ENCODE assay signal across 15 cellular contexts in genomic region chr20:40314278-40314677, GRCh38.
DNase-seq lines count a peak whose midpoint lies in the region; ATAC-seq, FAIRE-seq and TF ChIP-seq lines count a peak whose summit lies in the region.
"Had no signal": no experiment of that assay in that cellular context is flagged by ENCODE, and none has a peak within 500 bp of the region (broad histone marks: within the 10 kb centered on the region; RNA-seq: fewer than 3 reads in every experiment).

No MANE protein-coding gene starts in this region.

- H3K27me3 ChIP-seq in endothelial cell of umbilical vein (ENCODE audit: control insufficient read depth in 2 of 2, insufficient read depth in 2 of 2, low read length in 2 of 2) (no peaks in the 10 kb centered on the region), mesenchymal stem cell (ENCODE audit: control insufficient read depth in 1 of 2, insufficient read depth in 1 of 2, low read length in 2 of 2) (peaks cover 0 to 29% of the 10 kb centered on the region in 2 experiments), suprapubic skin (no peaks in the 10 kb centered on the region)
- H3K27me3 ChIP-seq: BLaER1 had no signal

- H3K4me3 Mint-ChIP-seq in activated T-helper 1 cell treated with anti-CD3 and anti-CD28 coated beads, Interleukin-12 subunit alpha, Interleukin-12 subunit beta, Interleukin-2, Interleukin-4 antibody, amounts not matched to agents 30 ng/mL and 10 ng/mL and 1 ng/mL, durations not matched to agents 14 hours and 24 hours and 36 hours, result no peak overlapping the region
- H3K4me3 Mint-ChIP-seq: HFFc6 had no signal

- dilution Hi-C loops in endothelial cell of umbilical vein (cut with MboI; ENCODE audit: extremely low pct_ligation_motif_present, low sequenced_read_pairs), result no loop called here

- no peak for TF ChIP-seq EP300 in suprapubic skin (IDR thresholded peaks at IDR 0.05)

- H3K4me1 Mint-ChIP-seq in activated T-helper 1 cell treated with anti-CD3 and anti-CD28 coated beads, Interleukin-12 subunit alpha, Interleukin-12 subunit beta, Interleukin-2, Interleukin-4 antibody, amounts not matched to agents 30 ng/mL and 10 ng/mL and 1 ng/mL, durations not matched to agents 14 hours and 24 hours and 36 hours (ENCODE audit: low read depth), result no peaks in the 10 kb centered on the region

- DNase-seq in G401 (ENCODE audit: low spot score) (peak; percentile 1), endothelial cell of umbilical vein (ENCODE audit: low read depth, low spot score) (peak; percentile 61), mesenchymal stem cell (no peak), suprapubic skin (ENCODE audit: low spot score in 2 of 2) (no peak), GF-D8 (lab: John Stamatoyannopoulos, UW) (no peak)
- no peak for DNase-seq in activated T-helper 1 cell treated with anti-CD3 and anti-CD28 coated beads, Interleukin-12 subunit alpha, Interleukin-12 subunit beta, Interleukin-2, Interleukin-4 antibody, amounts not matched to agents 30 ng/mL and 10 ng/mL and 1 ng/mL, durations not matched to agents 14 hours and 24 hours and 36 hours (ENCODE audit: low spot score)
- DNase-seq: H7, HFFc6, KBM-7, NCI-H1105 had no signal

- H3K27ac ChIP-seq in endothelial cell of umbilical vein (ENCODE audit: insufficient read depth, low read depth, low read length), result no peak overlapping the region
- H3K27ac ChIP-seq in mesenchymal stem cell (ENCODE audit: low read length, poor library complexity, severe bottlenecking), result no peak overlapping the region
- H3K27ac ChIP-seq in suprapubic skin, result peak overlapping the region; percentile 69
- H3K27ac ChIP-seq: BLaER1 had no signal

- H4K8ac ChIP-seq in mesenchymal stem cell (ENCODE audit: low read length), result no peak overlapping the region

- no peak overlapping the region for H3K4ac ChIP-seq in mesenchymal stem cell (ENCODE audit: low read depth in 1 of 2, low read length in 2 of 2)

- in situ Hi-C loops in G401 (cut with HindIII; ENCODE audit: low sequenced_read_pairs), result no loop called here

- TF ChIP-seq CTCF in endothelial cell of umbilical vein (IDR thresholded peaks at IDR 0.05; ENCODE audit: extremely low read depth in 1 of 2, insufficient read depth in 1 of 2, low read depth in 1 of 2, low read length in 2 of 2) (no peak), suprapubic skin (IDR thresholded peaks at IDR 0.05) (no peak)

- H2AFZ ChIP-seq in endothelial cell of umbilical vein (ENCODE audit: low read depth, low read length) (no peak overlapping the region), mesenchymal stem cell (ENCODE audit: low read depth, low read length) (no peak overlapping the region)

- H2BK15ac ChIP-seq in mesenchymal stem cell (ENCODE audit: low read depth, poor library complexity, severe bottlenecking), result no peak overlapping the region

- ATAC-seq in GM19397 (IDR thresholded peaks at IDR 0.05; ENCODE audit: unreplicated experiment), result no peak
- ATAC-seq: HepG2, Panc1 had no signal

- POLR2A ChIA-PET in endothelial cell of umbilical vein (lab: Charles Lee), result interaction anchor here (0.7 kb wide), 1 partner anchor 451 kb away, joined by 4 read pairs; no protein-coding TSS in a partner anchor

- no peaks in the 10 kb centered on the region for H3K79me1 ChIP-seq in mesenchymal stem cell (replicated peaks; ENCODE audit: low read length, poor library complexity, severe bottlenecking)

- no peaks in the 10 kb centered on the region for H3K27me3 Mint-ChIP-seq in activated T-helper 1 cell treated with anti-CD3 and anti-CD28 coated beads, Interleukin-12 subunit alpha, Interleukin-12 subunit beta, Interleukin-2, Interleukin-4 antibody, amounts not matched to agents 30 ng/mL and 10 ng/mL and 1 ng/mL, durations not matched to agents 14 hours and 24 hours and 36 hours (ENCODE audit: insufficient read depth)

- no peak overlapping the region for H3K18ac ChIP-seq in mesenchymal stem cell (ENCODE audit: low read depth in 1 of 2, low read length in 2 of 2)

- TF ChIP-seq POLR2A in endothelial cell of umbilical vein (IDR thresholded peaks at IDR 0.05; ENCODE audit: low read depth, low read length) (no peak), suprapubic skin (IDR thresholded peaks at IDR 0.05) (no peak)

- no TSS peak for BruUV-seq in endothelial cell of umbilical vein (replicated peaks; lab: Mats Ljungman, UMichigan)

- no peak overlapping the region for H3K4me2 ChIP-seq in endothelial cell of umbilical vein (ENCODE audit: insufficient read depth, low read length)
- H3K4me2 ChIP-seq in mesenchymal stem cell (ENCODE audit: low read length, poor library complexity, severe bottlenecking), result no peak overlapping the region
- H3K4me2 ChIP-seq: BLaER1 had no signal

- no peak overlapping the region for H2BK120ac ChIP-seq in mesenchymal stem cell (ENCODE audit: low read depth, low read length)

- FAIRE-seq in endothelial cell of umbilical vein (lab: Jason Lieb, UNC), result no peak
- FAIRE-seq: D721Med, HepG2 had no signal

- H3K9me3 ChIP-seq in endothelial cell of umbilical vein (replicated peaks; ENCODE audit: control insufficient read depth, insufficient read depth, low read length) (no peaks in the 10 kb centered on the region), mesenchymal stem cell (ENCODE audit: control insufficient read depth, low read length) (no peaks in the 10 kb centered on the region), suprapubic skin (no peaks in the 10 kb centered on the region)
- H3K9me3 ChIP-seq: BLaER1 had no signal

- H2BK5ac ChIP-seq in mesenchymal stem cell (ENCODE audit: low read depth, low read length, poor library complexity, severe bottlenecking), result peak overlapping the region; percentile 24

- H3K36me3 Mint-ChIP-seq in activated T-helper 1 cell treated with anti-CD3 and anti-CD28 coated beads, Interleukin-12 subunit alpha, Interleukin-12 subunit beta, Interleukin-2, Interleukin-4 antibody, amounts not matched to agents 30 ng/mL and 10 ng/mL and 1 ng/mL, durations not matched to agents 14 hours and 24 hours and 36 hours (ENCODE audit: low read depth), result no peaks in the 10 kb centered on the region

- H3K27ac Mint-ChIP-seq in activated T-helper 1 cell treated with anti-CD3 and anti-CD28 coated beads, Interleukin-12 subunit alpha, Interleukin-12 subunit beta, Interleukin-2, Interleukin-4 antibody, amounts not matched to agents 30 ng/mL and 10 ng/mL and 1 ng/mL, durations not matched to agents 14 hours and 24 hours and 36 hours, result no peak overlapping the region
- H3K27ac Mint-ChIP-seq: HFFc6 had no signal

- no peak overlapping the region for H3K23ac ChIP-seq in mesenchymal stem cell (ENCODE audit: low read length in 2 of 2)

- no peak overlapping the region for H2BK12ac ChIP-seq in mesenchymal stem cell (ENCODE audit: low read length in 2 of 2)

- intact Hi-C loops in endothelial cell of umbilical vein (cut with micrococcal nuclease), result no loop called here
- intact Hi-C loops in activated T-helper 1 cell treated with anti-CD3 and anti-CD28 coated beads, Interleukin-12 subunit alpha, Interleukin-12 subunit beta, Interleukin-2, Interleukin-4 antibody, amounts not matched to agents 30 ng/mL and 10 ng/mL and 1 ng/mL, durations not matched to agents 14 hours and 24 hours and 36 hours (cut with micrococcal nuclease), result no loop called here

- H3K4me1 ChIP-seq in endothelial cell of umbilical vein (ENCODE audit: control insufficient read depth, extremely low read depth, insufficient read depth, low read length), result no peaks in the 10 kb centered on the region
- H3K4me1 ChIP-seq in mesenchymal stem cell (ENCODE audit: control insufficient read depth, insufficient read depth, low read depth, low read length), result no peaks in the 10 kb centered on the region
- H3K4me1 ChIP-seq in suprapubic skin, result peaks cover 38% of the 10 kb centered on the region
- H3K4me1 ChIP-seq: BLaER1 had no signal

- CTCF ChIA-PET in endothelial cell of umbilical vein (lab: Charles Lee), result no interaction called here

- H2AK5ac ChIP-seq in mesenchymal stem cell (ENCODE audit: low read length, severe bottlenecking), result no peak overlapping the region

- no peaks in the 10 kb centered on the region for H3K9me1 ChIP-seq in endothelial cell of umbilical vein (replicated peaks; ENCODE audit: control insufficient read depth, extremely low read depth, insufficient read depth, low read length)

- H3K36me3 ChIP-seq in endothelial cell of umbilical vein (ENCODE audit: control insufficient read depth in 2 of 2, extremely low read depth in 1 of 2, insufficient read depth in 2 of 2, low read length in 2 of 2) (no peaks in the 10 kb centered on the region), mesenchymal stem cell (ENCODE audit: control insufficient read depth in 1 of 2, insufficient read depth in 2 of 2, low read depth in 1 of 2, low read length in 2 of 2) (no peaks in the 10 kb centered on the region), suprapubic skin (no peaks in the 10 kb centered on the region)
- H3K36me3 ChIP-seq: BLaER1 had no signal

- peaks cover 3% of the 10 kb centered on the region for H3K9me3 Mint-ChIP-seq in activated T-helper 1 cell treated with anti-CD3 and anti-CD28 coated beads, Interleukin-12 subunit alpha, Interleukin-12 subunit beta, Interleukin-2, Interleukin-4 antibody, amounts not matched to agents 30 ng/mL and 10 ng/mL and 1 ng/mL, durations not matched to agents 14 hours and 24 hours and 36 hours

- H4K91ac ChIP-seq in mesenchymal stem cell (ENCODE audit: low read length), result no peak overlapping the region

- no peaks in the 10 kb centered on the region for H3K79me2 ChIP-seq in endothelial cell of umbilical vein (ENCODE audit: control insufficient read depth, insufficient read depth, low read length)

- whole genome bisulfite sequencing in mesenchymal stem cell, result 40% methylated on average over 1 of the region's 1 CpG
- 45% methylated on average over 1 of the region's 1 CpG for WGBS in suprapubic skin

- H3K4me3 ChIP-seq in endothelial cell of umbilical vein (replicated peaks in 1 of 3; ENCODE audit: insufficient read depth in 1 of 3, low read depth in 1 of 3, low read length in 3 of 3) (no peak overlapping the region), mesenchymal stem cell (ENCODE audit: insufficient read depth in 1 of 2, low read depth in 1 of 2, low read length in 2 of 2) (no peak overlapping the region), suprapubic skin (no peak overlapping the region)
- H3K4me3 ChIP-seq: BLaER1 had no signal

- H3K9ac ChIP-seq in endothelial cell of umbilical vein (replicated peaks; ENCODE audit: extremely low read depth, insufficient read depth, low read length), result no peak overlapping the region
- H3K9ac ChIP-seq in mesenchymal stem cell (ENCODE audit: low read length), result no peak overlapping the region
- H3K9ac ChIP-seq: BLaER1 had no signal

- no peak overlapping the region for H3K14ac ChIP-seq in mesenchymal stem cell (ENCODE audit: low read length in 2 of 2)

- no peaks in the 10 kb centered on the region for H4K20me1 ChIP-seq in endothelial cell of umbilical vein (replicated peaks; ENCODE audit: control insufficient read depth, extremely low read depth, insufficient read depth, low read length)
- H4K20me1 ChIP-seq: BLaER1 had no signal

TF ChIP-seq in endothelial cell of umbilical vein, 7 proteins besides CTCF, POLR2A, EP300 and RAD21 (continues in another document):
- no peak for TF ChIP-seq JUN (IDR thresholded peaks at IDR 0.05; ENCODE audit: borderline replicate concordance, insufficient read depth, insufficient read length, low read depth)
- no peak for TF ChIP-seq EZH2 (IDR thresholded peaks at IDR 0.05; ENCODE audit: borderline replicate concordance, low read depth, low read length, severe bottlenecking)
- TF ChIP-seq POLR2AphosphoS5 (IDR thresholded peaks at IDR 0.05; ENCODE audit: insufficient read depth, low read depth, low read length), result no peak
- no peak for TF ChIP-seq MYC (IDR thresholded peaks at IDR 0.05; ENCODE audit: low read depth, low read length)

Comparison
In these comparisons a context has a peak if more than half of its experiments do, and no peak if none do; other contexts are left out.
1. DNase-seq: peak in G401 (single experiment) and endothelial cell of umbilical vein (single experiment); none in mesenchymal stem cell (single experiment), suprapubic skin (0 of 2), GF-D8 (single experiment) and activated T-helper 1 cell treated with anti-CD3 and anti-CD28 coated beads, Interleukin-12 subunit alpha, Interleukin-12 subunit beta, Interleukin-2, Interleukin-4 antibody, amounts not matched to agents 30 ng/mL and 10 ng/mL and 1 ng/mL, durations not matched to agents 14 hours and 24 hours and 36 hours (single experiment).